In the genomic region with DNA sequence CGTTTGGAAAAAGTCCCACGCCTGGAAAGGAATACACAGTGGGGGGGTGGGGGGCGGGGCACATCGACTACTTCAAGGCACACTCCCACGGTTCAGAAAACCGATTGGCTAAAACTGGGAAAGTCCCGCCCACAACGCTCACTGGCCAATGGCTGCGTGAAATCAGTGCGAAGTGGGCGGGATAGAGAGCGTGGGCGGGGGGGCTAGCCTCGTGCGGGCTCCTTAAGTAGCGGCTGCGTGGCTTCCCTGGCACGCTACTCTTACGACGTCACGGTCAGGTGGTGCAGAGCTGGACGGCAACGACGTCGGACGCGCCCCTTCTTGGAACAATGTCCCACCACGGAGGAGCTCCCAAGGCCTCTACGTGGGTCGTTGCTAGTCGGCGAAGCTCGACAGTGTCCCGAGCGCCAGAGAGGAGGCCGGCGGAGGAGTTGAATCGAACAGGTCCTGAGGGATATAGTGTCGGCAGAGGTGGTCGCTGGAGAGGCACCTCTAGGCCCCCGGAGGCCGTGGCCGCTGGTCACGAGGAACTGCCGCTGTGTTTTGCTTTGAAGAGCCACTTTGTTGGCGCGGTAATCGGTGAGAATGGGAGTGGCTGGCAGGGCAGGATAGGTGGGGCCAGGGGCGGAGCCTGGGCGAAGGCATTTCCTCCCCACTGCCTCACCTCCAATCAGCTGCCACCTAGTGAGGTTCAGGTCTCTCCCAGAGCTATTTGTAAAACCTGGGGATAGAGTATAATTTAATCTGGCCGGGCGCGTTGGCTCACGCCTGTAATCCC, we compare ENCODE assay signal across 8 cellular contexts. TPM values are rescaled to one million over a fixed set of nuclear protein-coding genes. Genes with fewer than 3 reads are reported as not detected.
A peak's percentile ranks its signal among the peaks of the same experiment; 100 is the strongest.
DNase-seq lines count a peak whose midpoint lies in the region; ATAC-seq and TF ChIP-seq lines count a peak whose summit lies in the region.

Gene DDX43, plus strand, starts transcription at position 252 of the 778 bp plus-strand sequence. Its CDS starts 78 bp downstream, at position 330.

- peak; percentile 9 for DNase-seq in AG20443 (ENCODE audit: low spot score)
- DNase-seq in activated CD4-positive, alpha-beta memory T cell treated with anti-CD3 and anti-CD28 coated beads, Interleukin-2, amount 10 ng/mL, durations not matched to agents 7 days and 5 days = peak; percentile 45

- no peaks in the 10 kb centered on the region for H3K4me1 ChIP-seq in gastroesophageal sphincter

- H3K4me3 Mint-ChIP-seq in activated CD4-positive, alpha-beta memory T cell treated with anti-CD3 and anti-CD28 coated beads, Interleukin-2, amount 10 ng/mL, durations not matched to agents 7 days and 5 days = peak within 1 kb of the TSS; percentile 64

- TF ChIP-seq EP300 in gastroesophageal sphincter (IDR thresholded peaks at IDR 0.05) = no peak

- H3K4me3 ChIP-seq in gastroesophageal sphincter (peak within 1 kb of the TSS in 1 of 2 donors; percentile 46), skin epidermis (peak within 1 kb of the TSS in 5 of 7 experiments; percentile 1 to 30 (median 21))

- peak; percentile 73 for ATAC-seq in HG03571 (IDR thresholded peaks at IDR 0.05; ENCODE audit: unreplicated experiment)
- peak; percentile 87 for ATAC-seq in gastroesophageal sphincter
- no peak for ATAC-seq in HG02870 (IDR thresholded peaks at IDR 0.05; ENCODE audit: unreplicated experiment)
- no peak for ATAC-seq in GM21576 (IDR thresholded peaks at IDR 0.05; ENCODE audit: unreplicated experiment)
- no peak for ATAC-seq in GM21423 (IDR thresholded peaks at IDR 0.05; ENCODE audit: unreplicated experiment)

- TF ChIP-seq POLR2A in gastroesophageal sphincter (IDR thresholded peaks at IDR 0.05) = no peak

- H3K27me3 Mint-ChIP-seq in activated CD4-positive, alpha-beta memory T cell treated with anti-CD3 and anti-CD28 coated beads, Interleukin-2, amount 10 ng/mL, durations not matched to agents 7 days and 5 days = no peaks in the 10 kb centered on the region

- TF ChIP-seq CTCF in gastroesophageal sphincter (IDR thresholded peaks at IDR 0.05) = no peak

- H3K4me1 Mint-ChIP-seq in activated CD4-positive, alpha-beta memory T cell treated with anti-CD3 and anti-CD28 coated beads, Interleukin-2, amount 10 ng/mL, durations not matched to agents 7 days and 5 days = peaks cover 21% of the 10 kb centered on the region

- no peaks in the 10 kb centered on the region for H3K9me3 Mint-ChIP-seq in activated CD4-positive, alpha-beta memory T cell treated with anti-CD3 and anti-CD28 coated beads, Interleukin-2, amount 10 ng/mL, durations not matched to agents 7 days and 5 days

- no peaks in the 10 kb centered on the region for H3K36me3 ChIP-seq in gastroesophageal sphincter

- H3K27ac Mint-ChIP-seq in activated CD4-positive, alpha-beta memory T cell treated with anti-CD3 and anti-CD28 coated beads, Interleukin-2, amount 10 ng/mL, durations not matched to agents 7 days and 5 days = peak within 1 kb of the TSS; percentile 69

- WGBS in gastroesophageal sphincter (ENCODE audit: low coverage in 1 of 2), 2 donors = 86 to 96% methylated on average over 10 to 34 of the region's 54 CpGs

- no peaks in the 10 kb centered on the region for H3K9me3 ChIP-seq in gastroesophageal sphincter

- H3K27me3 ChIP-seq in gastroesophageal sphincter = no peaks in the 10 kb centered on the region

- peak within 1 kb of the TSS in 3 of 4 donors; percentile 24 to 79 (median 73) for H3K27ac ChIP-seq in gastroesophageal sphincter
- peak within 1 kb of the TSS in 5 of 21 experiments; percentile 44 to 84 (median 63) for H3K27ac ChIP-seq in skin epidermis

- POLR2A ChIA-PET in activated CD4-positive, alpha-beta memory T cell treated with anti-CD3 and anti-CD28 coated beads, Interleukin-2, amount 10 ng/mL, durations not matched to agents 7 days and 5 days (lab: Charles Lee) = interaction anchor here (1.0 to 3.1 kb wide), 3 partner anchors 45 to 126 kb away, joined by 3 to 8 read pairs (median 4); partner anchors contain the start of gene EEF1A1

- CTCF ChIA-PET in activated CD4-positive, alpha-beta memory T cell treated with anti-CD3 and anti-CD28 coated beads, Interleukin-2, amount 10 ng/mL, durations not matched to agents 7 days and 5 days (lab: Charles Lee) = interaction anchor here (0.6 to 1.2 kb wide), 4 partner anchors 20 to 186 kb away, joined by 3 read pairs; partner anchors contain the start of gene MTO1

- peaks cover 26% of the 10 kb centered on the region for H3K36me3 Mint-ChIP-seq in activated CD4-positive, alpha-beta memory T cell treated with anti-CD3 and anti-CD28 coated beads, Interleukin-2, amount 10 ng/mL, durations not matched to agents 7 days and 5 days (ENCODE audit: low read depth)

RNA-seq across cellular contexts. Expression of gene DDX43, which starts in this region (rescaled TPM):
- under 1 TPM; 0.80 to 0.88 TPM for total RNA-seq in activated CD4-positive, alpha-beta memory T cell treated with anti-CD3 and anti-CD28 coated beads, Interleukin-2, amount 10 ng/mL, durations not matched to agents 7 days and 5 days
- total RNA-seq in gastroesophageal sphincter = 1 to 10 TPM in 3 of 4 donors, under 1 TPM in 1; 0.62 to 7.9 (median 2.8) TPM

Comparison
In these comparisons a context has a peak if more than half of its experiments do, and no peak if none do; other contexts are left out.
1. Peak in DNase-seq in activated CD4-positive, alpha-beta memory T cell treated with anti-CD3 and anti-CD28 coated beads, Interleukin-2, amount 10 ng/mL, durations not matched to agents 7 days and 5 days; RNA of the gene not detected or under 1 TPM.
2. ATAC-seq: peak in HG03571 (single experiment) and gastroesophageal sphincter (single experiment); none in HG02870 (single experiment), GM21576 (single experiment) and GM21423 (single experiment).